ENCODE assay signal across 8 cellular contexts in the genomic region with DNA sequence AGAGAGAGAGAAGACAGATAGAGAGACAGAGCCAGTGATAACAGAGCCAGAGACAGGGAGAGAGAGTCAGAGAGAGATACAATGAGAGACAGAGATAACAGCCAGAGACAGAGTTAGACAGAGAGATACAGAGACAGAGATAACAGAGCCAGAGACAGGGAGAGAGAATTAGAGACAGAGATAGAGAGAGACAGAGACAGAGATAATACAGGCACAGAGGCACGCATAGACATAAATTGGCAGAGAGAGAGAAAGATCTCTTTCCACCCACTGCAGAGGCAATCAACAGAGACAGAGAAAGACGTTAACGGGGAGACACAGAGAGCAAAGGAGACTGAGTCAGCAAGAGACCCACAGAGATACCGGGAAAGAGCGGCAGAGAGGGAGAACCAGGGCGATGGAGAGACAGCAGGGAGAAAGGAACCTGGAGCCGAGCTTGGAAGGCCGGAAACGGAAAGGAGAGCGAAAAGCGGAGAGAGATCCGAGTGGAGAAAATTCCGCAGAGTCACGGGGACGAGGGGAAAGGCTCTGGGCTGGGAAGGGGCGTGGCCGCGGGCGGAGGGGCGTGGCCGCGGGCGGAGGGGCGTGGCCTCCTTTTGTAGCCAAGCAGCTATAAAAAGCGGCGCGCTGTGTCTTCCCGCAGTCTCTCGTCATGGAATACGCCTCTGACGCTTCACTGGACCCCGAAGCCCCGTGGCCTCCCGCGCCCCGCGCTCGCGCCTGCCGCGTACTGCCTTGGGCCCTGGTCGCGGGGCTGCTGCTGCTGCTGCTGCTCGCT. TPM values are rescaled to one million over a fixed set of nuclear protein-coding genes. Genes with fewer than 3 reads are reported as not detected.
A peak's percentile ranks its signal among the peaks of the same experiment; 100 is the strongest.
DNase-seq lines count a peak whose midpoint lies in the region; ATAC-seq and TF ChIP-seq lines count a peak whose summit lies in the region.

A gene with protein sequence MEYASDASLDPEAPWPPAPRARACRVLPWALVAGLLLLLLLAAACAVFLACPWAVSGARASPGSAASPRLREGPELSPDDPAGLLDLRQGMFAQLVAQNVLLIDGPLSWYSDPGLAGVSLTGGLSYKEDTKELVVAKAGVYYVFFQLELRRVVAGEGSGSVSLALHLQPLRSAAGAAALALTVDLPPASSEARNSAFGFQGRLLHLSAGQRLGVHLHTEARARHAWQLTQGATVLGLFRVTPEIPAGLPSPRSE (plus strand): TSS at position 642 of the 778 bp plus-strand sequence. CDS start 11 bp downstream, at position 653.

- peak within 1 kb of the TSS; percentile 75 for H3K4me3 ChIP-seq in kidney epithelial cell (ENCODE audit: low read depth, low read length)

- H3K36me3 ChIP-seq in kidney epithelial cell (ENCODE audit: control insufficient read depth, insufficient read depth, low read length) = peaks cover 1% of the 10 kb centered on the region

- ATAC-seq in HG02588 (IDR thresholded peaks at IDR 0.05; ENCODE audit: unreplicated experiment) = peak; percentile 36
- ATAC-seq in HG03025 (IDR thresholded peaks at IDR 0.05; ENCODE audit: low FRiP score, unreplicated experiment) = no peak

- peak; percentile 95 for DNase-seq in Daoy (ENCODE audit: low read depth)
- peak; percentile 40 for DNase-seq in NCI-H2171 (lab: John Stamatoyannopoulos, UW)
- DNase-seq in activated CD4-positive, alpha-beta T cell treated with anti-CD3 and anti-CD28 coated beads for 1 hour = peak; percentile 74
- peak; percentile 94 for DNase-seq in cerebellar cortex (ENCODE audit: low spot score)
- peak; percentile 45 for DNase-seq in kidney epithelial cell (ENCODE audit: low read depth)
- DNase-seq in stimulated activated CD4-positive, alpha-beta T cell treated with anti-CD3 and anti-CD28 coated beads, Interleukin-15, amount 100 ng/mL, for 1 hour (ENCODE audit: low read depth in 1 of 2, low spot score in 1 of 2) = peak; percentile 73 to 76

- H3K27me3 ChIP-seq in kidney epithelial cell (ENCODE audit: control insufficient read depth, insufficient read depth, low read length) = no peaks in the 10 kb centered on the region

- no peak for TF ChIP-seq CTCF in kidney epithelial cell (IDR thresholded peaks at IDR 0.05; ENCODE audit: insufficient read depth, low read length, poor library complexity, severe bottlenecking)

RNA-seq across cellular contexts. Expression of the gene that starts here (rescaled TPM):
- total RNA-seq in Daoy (2014; rRNA removed; shearing (Covaris generic)) = 12.0 and 13.8 TPM in 2 replicates
- total RNA-seq in kidney epithelial cell = 8.9 and 12.3 TPM in 2 replicates

Comparison
In these comparisons a context has a peak if more than half of its experiments do, and no peak if none do; other contexts are left out.
1. DNase-seq: peak in every context shown above with its lines; median percentile 95 in Daoy; 94 in cerebellar cortex; 74 in stimulated activated CD4-positive, alpha-beta T cell treated with anti-CD3 and anti-CD28 coated beads, Interleukin-15, amount 100 ng/mL, for 1 hour; 74 in activated CD4-positive, alpha-beta T cell treated with anti-CD3 and anti-CD28 coated beads for 1 hour; 45 in kidney epithelial cell; 40 in NCI-H2171.